Comparison of ENCODE assay signal across 17 cellular contexts in the genomic region with DNA sequence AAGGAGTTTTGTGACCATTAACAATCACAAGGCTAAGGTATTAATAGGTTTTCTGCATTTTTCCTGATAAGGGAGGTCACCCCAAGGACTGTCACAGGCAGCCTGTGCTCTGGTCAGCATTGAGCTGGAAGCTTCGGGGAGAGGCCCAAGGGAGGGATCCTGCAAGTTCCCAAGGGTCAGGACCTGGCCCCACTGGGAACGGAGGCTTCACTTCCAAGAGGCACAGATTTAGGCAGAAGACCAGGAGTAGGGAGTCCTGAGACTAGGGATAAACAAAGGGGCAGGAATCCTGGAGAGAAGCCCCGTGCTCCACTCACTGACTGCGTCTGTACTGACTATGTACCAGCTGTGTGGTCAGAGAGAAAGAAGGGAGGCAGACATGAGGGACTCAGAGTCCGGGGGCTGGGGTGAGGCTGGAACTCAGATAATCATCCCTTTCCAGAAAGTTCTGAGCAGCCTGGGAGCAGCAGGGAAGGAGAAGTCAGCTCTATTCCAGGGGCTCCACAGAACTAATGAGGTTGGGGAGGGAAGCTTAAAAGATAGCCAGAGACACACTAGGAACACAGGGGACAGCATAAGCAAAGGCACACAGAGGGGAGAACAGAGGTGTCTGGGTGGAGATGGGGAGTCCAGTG. TPM values are rescaled to one million over a fixed set of nuclear protein-coding genes. Genes with fewer than 3 reads are reported as not detected.
A peak's percentile ranks its signal among the peaks of the same experiment; 100 is the strongest.
DNase-seq lines count a peak whose midpoint lies in the region; ATAC-seq and TF ChIP-seq lines count a peak whose summit lies in the region.
"Had no signal": no experiment of that assay in that cellular context is flagged by ENCODE, and none has a peak within 500 bp of the region (broad histone marks: within the 10 kb centered on the region; RNA-seq: fewer than 3 reads in every experiment).

No MANE protein-coding gene starts in this region.

- H3K18ac ChIP-seq in mesenchymal stem cell (ENCODE audit: low read depth in 1 of 2, low read length in 2 of 2), result no peak overlapping the region

- no peak overlapping the region for H4K8ac ChIP-seq in mesenchymal stem cell (ENCODE audit: low read length)

- peaks cover 28% of the 10 kb centered on the region for H3K79me1 ChIP-seq in mesenchymal stem cell (replicated peaks; ENCODE audit: low read length, poor library complexity, severe bottlenecking)

- WGBS in mesenchymal stem cell, result 94% methylated on average over 5 of the region's 5 CpGs

- H2BK5ac ChIP-seq in mesenchymal stem cell (ENCODE audit: low read depth, low read length, poor library complexity, severe bottlenecking), result no peak overlapping the region

- H3K36me3 Mint-ChIP-seq in activated T-cell treated with anti-CD3 and anti-CD28 coated beads, Interleukin-2, amount 50 U/mL, for 24 hours (ENCODE audit: low read depth), result peaks cover 89% of the 10 kb centered on the region
- H3K36me3 Mint-ChIP-seq in activated T-helper 17 cell treated with anti-CD3 and anti-CD28 coated beads, Interleukin-2, amount 50 U/mL, for 72 hours (ENCODE audit: low read depth), result peaks cover 94% of the 10 kb centered on the region
- peaks cover 44 to 80% of the 10 kb centered on the region in 2 donors for H3K36me3 Mint-ChIP-seq in stimulated activated naive B cell treated with anti-CD40 and anti-IgM and Interleukin-4, amounts not matched to agents 10 μg/mL and 1 μg/mL and 100 μg/mL, for 72 hours
- H3K36me3 Mint-ChIP-seq in chondrocyte (ENCODE audit: low read depth), result peaks cover 32% of the 10 kb centered on the region

- H3K4me2 ChIP-seq in mesenchymal stem cell (ENCODE audit: low read length, poor library complexity, severe bottlenecking), result no peak overlapping the region

- H3K27me3 Mint-ChIP-seq in activated T-cell treated with anti-CD3 and anti-CD28 coated beads, Interleukin-2, amount 50 U/mL, for 24 hours, result no peaks in the 10 kb centered on the region
- H3K27me3 Mint-ChIP-seq in activated T-helper 17 cell treated with anti-CD3 and anti-CD28 coated beads, Interleukin-2, amount 50 U/mL, for 72 hours, result no peaks in the 10 kb centered on the region
- H3K27me3 Mint-ChIP-seq in stimulated activated naive B cell treated with anti-CD40 and anti-IgM and Interleukin-4, amounts not matched to agents 10 μg/mL and 1 μg/mL and 100 μg/mL, for 72 hours, result no peaks in the 10 kb centered on the region
- no peaks in the 10 kb centered on the region for H3K27me3 Mint-ChIP-seq in chondrocyte (ENCODE audit: low read depth)

- no peak overlapping the region for H3K4me3 Mint-ChIP-seq in activated T-cell treated with anti-CD3 and anti-CD28 coated beads, Interleukin-2, amount 50 U/mL, for 24 hours
- no peak overlapping the region for H3K4me3 Mint-ChIP-seq in activated T-helper 17 cell treated with anti-CD3 and anti-CD28 coated beads, Interleukin-2, amount 50 U/mL, for 72 hours
- peak overlapping the region in 1 of 2 donors; percentile 49 for H3K4me3 Mint-ChIP-seq in stimulated activated naive B cell treated with anti-CD40 and anti-IgM and Interleukin-4, amounts not matched to agents 10 μg/mL and 1 μg/mL and 100 μg/mL, for 72 hours
- no peak overlapping the region for H3K4me3 Mint-ChIP-seq in chondrocyte (ENCODE audit: unreplicated experiment)
- H3K4me3 Mint-ChIP-seq: H9 had no signal

- peak overlapping the region; percentile 24 for H2AK5ac ChIP-seq in mesenchymal stem cell (ENCODE audit: low read length, severe bottlenecking)

- H3K27ac Mint-ChIP-seq in activated T-cell treated with anti-CD3 and anti-CD28 coated beads, Interleukin-2, amount 50 U/mL, for 24 hours, result peak overlapping the region; percentile 66
- H3K27ac Mint-ChIP-seq in activated T-helper 17 cell treated with anti-CD3 and anti-CD28 coated beads, Interleukin-2, amount 50 U/mL, for 72 hours, result peak overlapping the region; percentile 98
- peak overlapping the region; percentile 98 for H3K27ac Mint-ChIP-seq in stimulated activated naive B cell treated with anti-CD40 and anti-IgM and Interleukin-4, amounts not matched to agents 10 μg/mL and 1 μg/mL and 100 μg/mL, for 72 hours
- H3K27ac Mint-ChIP-seq in chondrocyte (ENCODE audit: unreplicated experiment), result no peak overlapping the region
- H3K27ac Mint-ChIP-seq: H9 had no signal

- no peak overlapping the region for H2BK15ac ChIP-seq in mesenchymal stem cell (ENCODE audit: low read depth, poor library complexity, severe bottlenecking)

- H4K91ac ChIP-seq in mesenchymal stem cell (ENCODE audit: low read length), result no peak overlapping the region

- no peak overlapping the region for H3K27ac ChIP-seq in mesenchymal stem cell (ENCODE audit: low read length, poor library complexity, severe bottlenecking)
- H3K27ac ChIP-seq: SK-N-MC, thoracic aorta had no signal

- no peaks in the 10 kb centered on the region for H3K9me3 Mint-ChIP-seq in activated T-cell treated with anti-CD3 and anti-CD28 coated beads, Interleukin-2, amount 50 U/mL, for 24 hours
- H3K9me3 Mint-ChIP-seq in activated T-helper 17 cell treated with anti-CD3 and anti-CD28 coated beads, Interleukin-2, amount 50 U/mL, for 72 hours, result no peaks in the 10 kb centered on the region
- H3K9me3 Mint-ChIP-seq in stimulated activated naive B cell treated with anti-CD40 and anti-IgM and Interleukin-4, amounts not matched to agents 10 μg/mL and 1 μg/mL and 100 μg/mL, for 72 hours, result no peaks in the 10 kb centered on the region
- H3K9me3 Mint-ChIP-seq in chondrocyte (ENCODE audit: low read depth), result no peaks in the 10 kb centered on the region
- H3K9me3 Mint-ChIP-seq: H9 had no signal

- ATAC-seq in activated T-helper 17 cell treated with anti-CD3 and anti-CD28 coated beads, Interleukin-2, amount 50 U/mL, for 72 hours (replicated peaks), result no peak
- no peak for ATAC-seq in stimulated activated naive B cell treated with anti-CD40 and anti-IgM and Interleukin-4, amounts not matched to agents 10 μg/mL and 1 μg/mL and 100 μg/mL, for 72 hours (replicated peaks)
- ATAC-seq in activated CD4-positive, CD25-positive, alpha-beta regulatory T cell treated with anti-CD3 and anti-CD28 coated beads, Interleukin-2, amount 50 U/mL, for 24 hours, result no peak
- ATAC-seq: A549 had no signal

- peaks cover 22 to 58% of the 10 kb centered on the region in 2 experiments for H3K36me3 ChIP-seq in mesenchymal stem cell (ENCODE audit: control insufficient read depth in 1 of 2, insufficient read depth in 2 of 2, low read depth in 1 of 2, low read length in 2 of 2)
- H3K36me3 ChIP-seq: prostate gland had no signal

- H3K9me3 ChIP-seq in mesenchymal stem cell (ENCODE audit: control insufficient read depth, low read length), result no peaks in the 10 kb centered on the region
- H3K9me3 ChIP-seq: A549, prostate gland, thoracic aorta had no signal

- no peak overlapping the region for H3K4ac ChIP-seq in mesenchymal stem cell (ENCODE audit: low read depth in 1 of 2, low read length in 2 of 2)

- DNase-seq in activated T-cell treated with anti-CD3 and anti-CD28 coated beads, Interleukin-2, amount 50 U/mL, for 24 hours, result no peak
- no peak for DNase-seq in activated T-cell treated with anti-CD3 and anti-CD28 coated beads for 4 hours
- DNase-seq in mesenchymal stem cell, result no peak
- no peak for DNase-seq in stimulated activated naive B cell treated with anti-CD40 and anti-IgM and Interleukin-4, amounts not matched to agents 10 μg/mL and 1 μg/mL and 100 μg/mL, for 72 hours
- DNase-seq in chondrocyte (ENCODE audit: low spot score), result no peak
- no peak for DNase-seq in medulla oblongata (ENCODE audit: extremely low spot score)
- DNase-seq: activated naive CD4-positive, alpha-beta T cell; dermis blood vessel endothelial cell; DMS53; H9; NCI-H1694 had no signal

- no peak overlapping the region for H2AFZ ChIP-seq in mesenchymal stem cell (ENCODE audit: low read depth, low read length)

- H2BK120ac ChIP-seq in mesenchymal stem cell (ENCODE audit: low read depth, low read length), result no peak overlapping the region

- H2BK12ac ChIP-seq in mesenchymal stem cell (ENCODE audit: low read length in 2 of 2), result no peak overlapping the region

- H3K4me1 Mint-ChIP-seq in activated T-cell treated with anti-CD3 and anti-CD28 coated beads, Interleukin-2, amount 50 U/mL, for 24 hours (ENCODE audit: low read depth), result peaks cover 44% of the 10 kb centered on the region
- H3K4me1 Mint-ChIP-seq in activated T-helper 17 cell treated with anti-CD3 and anti-CD28 coated beads, Interleukin-2, amount 50 U/mL, for 72 hours, result peaks cover 44% of the 10 kb centered on the region
- H3K4me1 Mint-ChIP-seq in stimulated activated naive B cell treated with anti-CD40 and anti-IgM and Interleukin-4, amounts not matched to agents 10 μg/mL and 1 μg/mL and 100 μg/mL, for 72 hours, result peaks cover 71 to 88% of the 10 kb centered on the region in 2 donors
- peaks cover 48% of the 10 kb centered on the region for H3K4me1 Mint-ChIP-seq in chondrocyte (ENCODE audit: low read depth)

- H3K14ac ChIP-seq in mesenchymal stem cell (ENCODE audit: low read length in 2 of 2), result no peak overlapping the region

- H3K4me3 ChIP-seq in mesenchymal stem cell (ENCODE audit: insufficient read depth in 1 of 2, low read depth in 1 of 2, low read length in 2 of 2), result no peak overlapping the region
- H3K4me3 ChIP-seq: A549, prostate gland, SK-N-MC, thoracic aorta had no signal

- TF ChIP-seq CTCF in chondrocyte (IDR thresholded peaks at IDR 0.05), result no peak

- H3K27me3 ChIP-seq in mesenchymal stem cell (ENCODE audit: control insufficient read depth in 1 of 2, insufficient read depth in 1 of 2, low read length in 2 of 2), result no peaks in the 10 kb centered on the region

- H3K23ac ChIP-seq in mesenchymal stem cell (ENCODE audit: low read length in 2 of 2), result no peak overlapping the region

- H3K9ac ChIP-seq in mesenchymal stem cell (ENCODE audit: low read length), result no peak overlapping the region

- H3K4me1 ChIP-seq in mesenchymal stem cell (ENCODE audit: control insufficient read depth, insufficient read depth, low read depth, low read length), result peaks cover 38% of the 10 kb centered on the region

RNA-seq across cellular contexts. Expression of a gene that starts 37.8 kb away (rescaled TPM):
- 10 to 100 TPM; 45.4 to 57.9 TPM for total RNA-seq in activated T-helper 17 cell treated with anti-CD3 and anti-CD28 coated beads, Interleukin-2, amount 50 U/mL, for 72 hours
- polyA plus RNA-seq in mesenchymal stem cell (2013, experiment 1 of 2), result 58.5 TPM
- 58.1 TPM for polyA plus RNA-seq in mesenchymal stem cell (2013, experiment 2 of 2)
- total RNA-seq in chondrocyte, result 59.0 to 83.5 TPM (median 60.2 TPM) in 3 replicates

RNA-seq across cellular contexts. Expression of a gene that starts 52.9 kb away (rescaled TPM):
- total RNA-seq in activated T-helper 17 cell treated with anti-CD3 and anti-CD28 coated beads, Interleukin-2, amount 50 U/mL, for 72 hours, result 10 to 100 TPM; 24.2 to 30.9 TPM
- 10.1 TPM for polyA plus RNA-seq in mesenchymal stem cell (2013, experiment 1 of 2)
- 10.5 TPM for polyA plus RNA-seq in mesenchymal stem cell (2013, experiment 2 of 2)
- total RNA-seq in chondrocyte, result 17.4 to 21.1 TPM (median 17.5 TPM) in 3 replicates
